1 cellular context compared by ENCODE assay signal in the genomic region with DNA sequence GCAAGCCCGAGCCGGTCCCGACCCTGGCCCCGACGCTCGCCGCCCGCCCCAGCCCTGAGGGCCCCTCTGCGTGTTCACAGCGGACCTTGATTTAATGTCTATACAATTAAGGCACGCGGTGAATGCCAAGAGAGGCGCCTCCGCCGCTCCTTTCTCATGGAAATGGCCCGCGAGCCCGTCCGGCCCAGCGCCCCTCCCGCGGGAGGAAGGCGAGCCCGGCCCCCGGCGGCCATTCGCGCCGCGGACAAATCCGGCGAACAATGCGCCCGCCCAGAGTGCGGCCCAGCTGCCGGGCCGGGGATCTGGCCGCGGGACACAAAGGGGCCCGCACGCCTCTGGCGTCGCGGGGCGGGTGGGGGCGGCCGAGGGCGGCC.
A peak's percentile ranks its signal among the peaks of the same experiment; 100 is the strongest.
TF ChIP-seq lines count a peak whose summit lies in the region.

No MANE protein-coding gene starts in this region.

TF ChIP-seq in endothelial cell of umbilical vein, 7 proteins besides CTCF, POLR2A, EP300 and RAD21:
- TF ChIP-seq FOS (IDR thresholded peaks at IDR 0.05; ENCODE audit: borderline replicate concordance, insufficient read depth, low read length) (no peak), EZH2 (IDR thresholded peaks at IDR 0.05; ENCODE audit: borderline replicate concordance, low read depth, low read length, severe bottlenecking) (peak; percentile 67)
TF ChIP-seq in endothelial cell of umbilical vein: peak in this region for 1.
